Comparison of ENCODE assay signal across 14 cellular contexts in the genomic region with DNA sequence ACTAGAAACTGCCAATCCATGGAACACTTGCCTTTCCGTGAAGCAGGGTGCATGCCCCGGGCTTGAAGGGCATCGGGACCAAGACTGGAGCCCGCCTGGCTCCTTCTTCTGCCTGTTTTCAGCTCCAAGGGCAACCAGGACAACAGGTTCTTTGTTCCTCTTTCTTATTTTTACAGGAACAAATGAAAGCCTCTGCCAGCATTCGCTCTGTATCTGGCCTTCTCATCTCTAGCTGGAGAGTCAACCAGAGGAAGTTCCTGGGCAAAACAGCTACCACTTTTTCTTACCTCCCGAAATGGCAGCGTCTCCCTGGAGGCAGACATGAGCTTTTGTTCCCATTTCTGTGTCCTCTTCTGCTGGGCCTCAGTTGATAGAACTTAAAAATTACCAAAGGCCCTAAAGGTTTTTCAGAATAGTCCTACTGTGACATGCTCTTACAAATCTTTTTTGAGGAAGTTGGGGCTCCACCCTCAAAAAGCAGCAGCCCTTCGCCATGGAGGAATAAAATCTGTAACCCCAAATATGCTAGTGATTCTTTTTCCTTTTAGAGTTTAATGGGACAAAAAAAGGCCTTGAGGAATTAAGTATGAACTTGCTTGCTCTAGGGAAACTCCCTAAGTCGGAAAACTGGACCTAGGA.
DNase-seq lines count a peak whose midpoint lies in the region; ATAC-seq, FAIRE-seq and TF ChIP-seq lines count a peak whose summit lies in the region.
"Had no signal": no experiment of that assay in that cellular context is flagged by ENCODE, and none has a peak within 500 bp of the region (broad histone marks: within the 10 kb centered on the region; RNA-seq: fewer than 3 reads in every experiment).

No MANE protein-coding gene starts in this region.

- no peaks in the 10 kb centered on the region for H3K9me3 Mint-ChIP-seq in MCF 10A (ENCODE audit: unreplicated experiment)
- no peaks in the 10 kb centered on the region for H3K9me3 Mint-ChIP-seq in neural crest cell
- H3K9me3 Mint-ChIP-seq in activated CD4-positive, alpha-beta T cell treated with anti-CD3 and anti-CD28 coated beads for 36 hours (ENCODE audit: low read depth): no peaks in the 10 kb centered on the region
- H3K9me3 Mint-ChIP-seq: memory B cell; T-helper 1 cell treated with Interleukin-12 subunit alpha and Interleukin-12 subunit beta and Interleukin-4 antibody, amounts not matched to agents 30 μg/mL and 1 μg/mL, for 36 hours had no signal

- H3K36me3 ChIP-seq in endothelial cell of umbilical vein (ENCODE audit: control insufficient read depth in 2 of 2, extremely low read depth in 1 of 2, insufficient read depth in 2 of 2, low read length in 2 of 2) (peaks cover 8 to 16% of the 10 kb centered on the region in 2 experiments), urinary bladder (ENCODE audit: insufficient read depth) (no peaks in the 10 kb centered on the region)

- FAIRE-seq in endothelial cell of umbilical vein (lab: Jason Lieb, UNC): peak; percentile 37

- H2AFZ ChIP-seq in endothelial cell of umbilical vein (ENCODE audit: low read depth, low read length): no peak overlapping the region

- H3K27me3 ChIP-seq in endothelial cell of umbilical vein (ENCODE audit: control insufficient read depth in 2 of 2, insufficient read depth in 2 of 2, low read length in 2 of 2): no peaks in the 10 kb centered on the region

- peaks cover 5% of the 10 kb centered on the region for H3K79me2 ChIP-seq in endothelial cell of umbilical vein (ENCODE audit: control insufficient read depth, insufficient read depth, low read length)

- dilution Hi-C loops in endothelial cell of umbilical vein (cut with MboI; ENCODE audit: extremely low pct_ligation_motif_present, low sequenced_read_pairs): no loop called here

- POLR2A ChIA-PET in MCF 10A (lab: Yijun Ruan, JAX) (interaction anchor here (1.2 to 1.4 kb wide), 2 partner anchors 15 to 31 kb away, joined by 4 to 5 read pairs; no protein-coding TSS in a partner anchor), endothelial cell of umbilical vein (lab: Charles Lee) (interaction anchor here (0.7 kb wide), 1 partner anchor 50 kb away, joined by 3 read pairs; no protein-coding TSS in a partner anchor)
- POLR2A ChIA-PET in activated CD4-positive, alpha-beta T cell treated with anti-CD3 and anti-CD28 coated beads for 36 hours (lab: Charles Lee): no interaction called here

- H3K4me3 Mint-ChIP-seq in MCF 10A (ENCODE audit: unreplicated experiment) (no peak overlapping the region), neural crest cell (no peak overlapping the region)
- H3K4me3 Mint-ChIP-seq in activated CD4-positive, alpha-beta T cell treated with anti-CD3 and anti-CD28 coated beads for 36 hours: no peak overlapping the region
- H3K4me3 Mint-ChIP-seq: memory B cell; T-helper 1 cell treated with Interleukin-12 subunit alpha and Interleukin-12 subunit beta and Interleukin-4 antibody, amounts not matched to agents 30 μg/mL and 1 μg/mL, for 36 hours had no signal

- no TSS peak for BruUV-seq in MCF 10A (replicated peaks; lab: Mats Ljungman, UMichigan)
- no TSS peak for BruUV-seq in endothelial cell of umbilical vein (replicated peaks; lab: Mats Ljungman, UMichigan)

- H3K36me3 Mint-ChIP-seq in MCF 10A (ENCODE audit: insufficient read depth, unreplicated experiment): peaks cover 6% of the 10 kb centered on the region
- peaks cover 3% of the 10 kb centered on the region for H3K36me3 Mint-ChIP-seq in neural crest cell (ENCODE audit: low read depth)
- no peaks in the 10 kb centered on the region for H3K36me3 Mint-ChIP-seq in activated CD4-positive, alpha-beta T cell treated with anti-CD3 and anti-CD28 coated beads for 36 hours (ENCODE audit: low read depth)
- H3K36me3 Mint-ChIP-seq: memory B cell had no signal

- in situ Hi-C loops in T47D (cut with HindIII; ENCODE audit: low pct_unique_long_range_greater_than_20kb, low sequenced_read_pairs): no loop called here

- no peaks in the 10 kb centered on the region for H3K9me3 ChIP-seq in endothelial cell of umbilical vein (replicated peaks; ENCODE audit: control insufficient read depth, insufficient read depth, low read length)

- intact Hi-C loops in MCF 10A (cut with micrococcal nuclease): no loop called here
- intact Hi-C loops in endothelial cell of umbilical vein (cut with micrococcal nuclease): no loop called here
- intact Hi-C loops in activated CD4-positive, alpha-beta T cell treated with anti-CD3 and anti-CD28 coated beads for 36 hours (cut with DNase I, micrococcal nuclease): no loop called here

- ATAC-seq in activated CD4-positive, alpha-beta T cell treated with anti-CD3 and anti-CD28 coated beads for 36 hours: no peak
- ATAC-seq in HG02885 (IDR thresholded peaks at IDR 0.05; ENCODE audit: poor library complexity, unreplicated experiment): no peak

- no peak overlapping the region for H3K9ac ChIP-seq in endothelial cell of umbilical vein (replicated peaks; ENCODE audit: extremely low read depth, insufficient read depth, low read length)

- DNase-seq in T47D (ENCODE audit: low read depth in 1 of 2, low spot score in 1 of 2) (peak; percentile 19 to 59), MCF 10A (ENCODE audit: unreplicated experiment) (no peak), endothelial cell of umbilical vein (ENCODE audit: low read depth, low spot score) (peak; percentile 75), neural crest cell (ENCODE audit: low read depth, low spot score) (no peak)
- DNase-seq in activated effector memory CD4-positive, alpha-beta T cell treated with anti-CD3 and anti-CD28 coated beads, Interleukin-2, amount 50 U/mL, for 16 hours: no peak
- DNase-seq in activated CD4-positive, alpha-beta T cell treated with anti-CD3 and anti-CD28 coated beads for 36 hours: no peak
- DNase-seq: 8988T; activated CD8-positive, alpha-beta memory T cell treated with anti-CD3 and anti-CD28 coated beads, Interleukin-2, amount 50 U/mL, for 4 hours; DND-41; NCI-H526 had no signal

- no peak for TF ChIP-seq POLR2A in endothelial cell of umbilical vein (IDR thresholded peaks at IDR 0.05; ENCODE audit: low read depth, low read length)

- H3K9me1 ChIP-seq in endothelial cell of umbilical vein (replicated peaks; ENCODE audit: control insufficient read depth, extremely low read depth, insufficient read depth, low read length): no peaks in the 10 kb centered on the region

- no peaks in the 10 kb centered on the region for H4K20me1 ChIP-seq in endothelial cell of umbilical vein (replicated peaks; ENCODE audit: control insufficient read depth, extremely low read depth, insufficient read depth, low read length)

- H3K4me2 ChIP-seq in endothelial cell of umbilical vein (ENCODE audit: insufficient read depth, low read length): no peak overlapping the region

- TF ChIP-seq CTCF in MCF 10A (IDR thresholded peaks at IDR 0.05; ENCODE audit: unreplicated experiment) (no peak), endothelial cell of umbilical vein (IDR thresholded peaks at IDR 0.05; ENCODE audit: extremely low read depth in 1 of 2, insufficient read depth in 1 of 2, low read depth in 1 of 2, low read length in 2 of 2) (no peak), neural crest cell (conservative IDR thresholded peaks at IDR 0.05) (no peak)

- CTCF ChIA-PET in MCF 10A (lab: Yijun Ruan, JAX): interaction anchor here (0.6 to 1.5 kb wide), 4 partner anchors 11 to 1239 kb away, joined by 3 to 4 read pairs (median 3); no protein-coding TSS in a partner anchor
- CTCF ChIA-PET in endothelial cell of umbilical vein (lab: Charles Lee): interaction anchor here (1.2 kb wide), 1 partner anchor 8 kb away, joined by 3 read pairs; no protein-coding TSS in a partner anchor
- CTCF ChIA-PET in activated CD4-positive, alpha-beta T cell treated with anti-CD3 and anti-CD28 coated beads for 36 hours (lab: Charles Lee): interaction anchor here (0.7 kb wide), 1 partner anchor 126 kb away, joined by 3 read pairs; no protein-coding TSS in a partner anchor

- H3K27ac Mint-ChIP-seq in MCF 10A (ENCODE audit: low read depth, unreplicated experiment) (no peak overlapping the region), neural crest cell (ENCODE audit: unreplicated experiment) (peak overlapping the region; percentile 27)
- H3K27ac Mint-ChIP-seq in activated CD4-positive, alpha-beta T cell treated with anti-CD3 and anti-CD28 coated beads for 36 hours: no peak overlapping the region
- H3K27ac Mint-ChIP-seq: memory B cell; T-helper 1 cell treated with Interleukin-12 subunit alpha and Interleukin-12 subunit beta and Interleukin-4 antibody, amounts not matched to agents 30 μg/mL and 1 μg/mL, for 36 hours had no signal

- no peak overlapping the region for H3K4me3 ChIP-seq in endothelial cell of umbilical vein (replicated peaks in 1 of 3; ENCODE audit: insufficient read depth in 1 of 3, low read depth in 1 of 3, low read length in 3 of 3)
- H3K4me3 ChIP-seq in urinary bladder (ENCODE audit: low read depth, low read length): no peak overlapping the region

- H3K27me3 Mint-ChIP-seq in MCF 10A (ENCODE audit: insufficient read depth, unreplicated experiment) (no peaks in the 10 kb centered on the region), neural crest cell (ENCODE audit: low read depth) (no peaks in the 10 kb centered on the region)
- H3K27me3 Mint-ChIP-seq in activated CD4-positive, alpha-beta T cell treated with anti-CD3 and anti-CD28 coated beads for 36 hours: peaks cover 21% of the 10 kb centered on the region
- H3K27me3 Mint-ChIP-seq: memory B cell had no signal

- 81% methylated on average over 9 of the region's 9 CpGs for WGBS in urinary bladder

- H3K4me1 Mint-ChIP-seq in MCF 10A (ENCODE audit: insufficient read depth, unreplicated experiment) (no peaks in the 10 kb centered on the region), neural crest cell (peaks cover 28% of the 10 kb centered on the region)
- peaks cover 27% of the 10 kb centered on the region for H3K4me1 Mint-ChIP-seq in activated CD4-positive, alpha-beta T cell treated with anti-CD3 and anti-CD28 coated beads for 36 hours

- no peak overlapping the region for H3K27ac ChIP-seq in endothelial cell of umbilical vein (ENCODE audit: insufficient read depth, low read depth, low read length)
- H3K27ac ChIP-seq in urinary bladder (ENCODE audit: low read depth): peak overlapping the region; percentile 44

- H3K4me1 ChIP-seq in endothelial cell of umbilical vein (ENCODE audit: control insufficient read depth, extremely low read depth, insufficient read depth, low read length): peaks cover 23% of the 10 kb centered on the region
- peaks cover 2% of the 10 kb centered on the region for H3K4me1 ChIP-seq in urinary bladder (ENCODE audit: insufficient read depth)

TF ChIP-seq in endothelial cell of umbilical vein, 7 proteins besides CTCF, POLR2A, EP300 and RAD21:
- TF ChIP-seq JUN (IDR thresholded peaks at IDR 0.05; ENCODE audit: borderline replicate concordance, insufficient read depth, insufficient read length, low read depth): no peak
- TF ChIP-seq GATA2 (IDR thresholded peaks at IDR 0.05; ENCODE audit: insufficient read depth, insufficient read length, low read depth, low read length): no peak

Comparison
In these comparisons a context has a peak if more than half of its experiments do, and no peak if none do; other contexts are left out.
1. DNase-seq: peak in T47D (2 of 2) and endothelial cell of umbilical vein (single experiment); none in MCF 10A (single experiment), neural crest cell (single experiment), activated effector memory CD4-positive, alpha-beta T cell treated with anti-CD3 and anti-CD28 coated beads, Interleukin-2, amount 50 U/mL, for 16 hours (single experiment) and activated CD4-positive, alpha-beta T cell treated with anti-CD3 and anti-CD28 coated beads for 36 hours (single experiment).